ENCODE assay signal across 1 cellular context in genomic region chr1:15186073-15186845, GRCh38.
TF ChIP-seq lines count a peak whose summit lies in the region.

No MANE protein-coding gene starts in this region.

TF ChIP-seq in H1, 55 proteins besides CTCF, POLR2A, EP300 and RAD21 (continued from another document):
- TF ChIP-seq HDAC2 (IDR thresholded peaks at IDR 0.05; ENCODE audit: borderline replicate concordance in 1 of 2, low read depth in 2 of 2, low read length in 2 of 2) (peak in 1 of 2 experiments; percentile 74; a peak in 1 of 4 replicates), SRF (IDR thresholded peaks at IDR 0.05; ENCODE audit: low read depth, low read length) (no peak), FOSL1 (IDR thresholded peaks at IDR 0.05; ENCODE audit: insufficient read depth, low read depth, low read length) (peak; percentile 85), SP2 (IDR thresholded peaks at IDR 0.05; ENCODE audit: low read length) (no peak), SP1 (IDR thresholded peaks at IDR 0.05; ENCODE audit: low read depth, low read length) (0 out of 2 replicates have a peak, but pooled peaks have one; percentile 4), KDM1A (IDR thresholded peaks at IDR 0.05; ENCODE audit: borderline replicate concordance, low read length) (peak; percentile 89; the same call in 1 of the 2 replicates), CBX5 (IDR thresholded peaks at IDR 0.05; ENCODE audit: low read depth, low read length) (no peak), POLR2AphosphoS5 (IDR thresholded peaks at IDR 0.05; ENCODE audit: low read depth, low read length) (0 out of 2 replicates have a peak, but pooled peaks have one; percentile 13)
